ENCODE assay signal across 1 cellular context in the genomic region with DNA sequence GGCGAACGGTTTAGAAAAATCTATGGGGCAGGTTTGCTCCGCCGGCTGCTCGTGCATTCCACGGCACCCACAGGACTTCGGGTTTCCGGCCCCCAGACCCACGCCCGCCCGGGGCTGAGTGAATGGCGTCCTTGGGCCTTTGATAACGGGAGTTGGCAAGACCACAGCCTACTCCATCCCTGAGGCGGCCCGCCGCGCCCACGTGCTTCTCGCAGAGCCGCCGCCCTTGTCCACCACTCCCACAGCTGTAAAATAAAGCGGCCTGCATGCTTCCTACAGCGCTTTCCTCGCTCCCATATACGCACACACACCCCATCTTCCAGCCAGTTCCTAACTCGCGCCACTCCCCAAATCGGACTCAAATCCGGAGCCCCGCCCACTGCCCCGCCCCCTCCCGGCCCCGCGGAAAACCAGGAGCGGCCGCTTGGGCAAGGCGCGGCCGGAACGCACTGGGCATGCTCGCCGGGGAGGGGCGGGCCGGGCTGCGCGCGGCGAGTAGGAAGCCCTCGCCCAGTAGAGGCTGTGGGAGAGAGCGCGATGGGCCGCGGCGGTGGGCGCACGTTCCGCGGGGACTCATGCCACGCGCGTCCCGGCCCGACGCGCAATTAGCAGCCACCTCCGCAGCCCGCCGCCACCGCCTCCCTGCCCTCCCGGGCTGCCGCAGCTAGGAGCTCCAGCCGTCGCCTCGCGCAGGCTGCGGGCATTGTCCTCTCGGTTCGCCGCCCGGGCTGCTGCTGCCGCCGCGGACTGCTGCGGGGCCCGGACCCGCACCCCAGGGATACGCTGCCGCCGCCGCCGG.
A peak's percentile ranks its signal among the peaks of the same experiment; 100 is the strongest.
TF ChIP-seq lines count a peak whose summit lies in the region.

A gene (plus strand): TSS at position 513 of the 799 bp plus-strand sequence. CDS start 468 bp downstream, outside the sequence.

TF ChIP-seq in WTC11, 78 proteins besides CTCF, POLR2A, EP300 and RAD21 (continued from another document and continues in another):
- TF ChIP-seq, protein P1, sequence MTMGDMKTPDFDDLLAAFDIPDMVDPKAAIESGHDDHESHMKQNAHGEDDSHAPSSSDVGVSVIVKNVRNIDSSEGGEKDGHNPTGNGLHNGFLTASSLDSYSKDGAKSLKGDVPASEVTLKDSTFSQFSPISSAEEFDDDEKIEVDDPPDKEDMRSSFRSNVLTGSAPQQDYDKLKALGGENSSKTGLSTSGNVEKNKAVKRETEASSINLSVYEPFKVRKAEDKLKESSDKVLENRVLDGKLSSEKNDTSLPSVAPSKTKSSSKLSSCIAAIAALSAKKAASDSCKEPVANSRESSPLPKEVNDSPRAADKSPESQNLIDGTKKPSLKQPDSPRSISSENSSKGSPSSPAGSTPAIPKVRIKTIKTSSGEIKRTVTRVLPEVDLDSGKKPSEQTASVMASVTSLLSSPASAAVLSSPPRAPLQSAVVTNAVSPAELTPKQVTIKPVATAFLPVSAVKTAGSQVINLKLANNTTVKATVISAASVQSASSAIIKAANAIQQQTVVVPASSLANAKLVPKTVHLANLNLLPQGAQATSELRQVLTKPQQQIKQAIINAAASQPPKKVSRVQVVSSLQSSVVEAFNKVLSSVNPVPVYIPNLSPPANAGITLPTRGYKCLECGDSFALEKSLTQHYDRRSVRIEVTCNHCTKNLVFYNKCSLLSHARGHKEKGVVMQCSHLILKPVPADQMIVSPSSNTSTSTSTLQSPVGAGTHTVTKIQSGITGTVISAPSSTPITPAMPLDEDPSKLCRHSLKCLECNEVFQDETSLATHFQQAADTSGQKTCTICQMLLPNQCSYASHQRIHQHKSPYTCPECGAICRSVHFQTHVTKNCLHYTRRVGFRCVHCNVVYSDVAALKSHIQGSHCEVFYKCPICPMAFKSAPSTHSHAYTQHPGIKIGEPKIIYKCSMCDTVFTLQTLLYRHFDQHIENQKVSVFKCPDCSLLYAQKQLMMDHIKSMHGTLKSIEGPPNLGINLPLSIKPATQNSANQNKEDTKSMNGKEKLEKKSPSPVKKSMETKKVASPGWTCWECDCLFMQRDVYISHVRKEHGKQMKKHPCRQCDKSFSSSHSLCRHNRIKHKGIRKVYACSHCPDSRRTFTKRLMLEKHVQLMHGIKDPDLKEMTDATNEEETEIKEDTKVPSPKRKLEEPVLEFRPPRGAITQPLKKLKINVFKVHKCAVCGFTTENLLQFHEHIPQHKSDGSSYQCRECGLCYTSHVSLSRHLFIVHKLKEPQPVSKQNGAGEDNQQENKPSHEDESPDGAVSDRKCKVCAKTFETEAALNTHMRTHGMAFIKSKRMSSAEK (CRISPR knock-in tag; IDR thresholded peaks at IDR 0.05; ENCODE audit: borderline replicate concordance) = no peak
- TF ChIP-seq NFYB (CRISPR knock-in tag; conservative IDR thresholded peaks at IDR 0.05; ENCODE audit: low read depth) = no peak; the same call in 1 of the 2 replicates
- TF ChIP-seq KAT7 (CRISPR knock-in tag; IDR thresholded peaks at IDR 0.05; ENCODE audit: borderline replicate concordance) = peak; percentile 74; the same call in 1 of the 2 replicates
- no peak for TF ChIP-seq ZNF121 (CRISPR knock-in tag; IDR thresholded peaks at IDR 0.05)
- peak; percentile 78; the same call in 1 of the 2 replicates for TF ChIP-seq TEAD4 (CRISPR knock-in tag; IDR thresholded peaks at IDR 0.05)
- TF ChIP-seq, protein P2, sequence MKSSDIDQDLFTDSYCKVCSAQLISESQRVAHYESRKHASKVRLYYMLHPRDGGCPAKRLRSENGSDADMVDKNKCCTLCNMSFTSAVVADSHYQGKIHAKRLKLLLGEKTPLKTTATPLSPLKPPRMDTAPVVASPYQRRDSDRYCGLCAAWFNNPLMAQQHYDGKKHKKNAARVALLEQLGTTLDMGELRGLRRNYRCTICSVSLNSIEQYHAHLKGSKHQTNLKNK (CRISPR knock-in tag; IDR thresholded peaks at IDR 0.05) = no peak
- no peak for TF ChIP-seq NFATC4 (CRISPR knock-in tag; IDR thresholded peaks at IDR 0.05)
- TF ChIP-seq SMAD4 (CRISPR knock-in tag; IDR thresholded peaks at IDR 0.05) = no peak
- TF ChIP-seq RORB (CRISPR knock-in tag; IDR thresholded peaks at IDR 0.05) = no peak
- TF ChIP-seq, protein P3, sequence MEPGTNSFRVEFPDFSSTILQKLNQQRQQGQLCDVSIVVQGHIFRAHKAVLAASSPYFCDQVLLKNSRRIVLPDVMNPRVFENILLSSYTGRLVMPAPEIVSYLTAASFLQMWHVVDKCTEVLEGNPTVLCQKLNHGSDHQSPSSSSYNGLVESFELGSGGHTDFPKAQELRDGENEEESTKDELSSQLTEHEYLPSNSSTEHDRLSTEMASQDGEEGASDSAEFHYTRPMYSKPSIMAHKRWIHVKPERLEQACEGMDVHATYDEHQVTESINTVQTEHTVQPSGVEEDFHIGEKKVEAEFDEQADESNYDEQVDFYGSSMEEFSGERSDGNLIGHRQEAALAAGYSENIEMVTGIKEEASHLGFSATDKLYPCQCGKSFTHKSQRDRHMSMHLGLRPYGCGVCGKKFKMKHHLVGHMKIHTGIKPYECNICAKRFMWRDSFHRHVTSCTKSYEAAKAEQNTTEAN (CRISPR knock-in tag; IDR thresholded peaks at IDR 0.05) = peak; percentile 77; the same call in 1 of the 2 replicates
- TF ChIP-seq OVOL2 (CRISPR knock-in tag; IDR thresholded peaks at IDR 0.05; ENCODE audit: borderline replicate concordance) = no peak
- TF ChIP-seq, protein P4, sequence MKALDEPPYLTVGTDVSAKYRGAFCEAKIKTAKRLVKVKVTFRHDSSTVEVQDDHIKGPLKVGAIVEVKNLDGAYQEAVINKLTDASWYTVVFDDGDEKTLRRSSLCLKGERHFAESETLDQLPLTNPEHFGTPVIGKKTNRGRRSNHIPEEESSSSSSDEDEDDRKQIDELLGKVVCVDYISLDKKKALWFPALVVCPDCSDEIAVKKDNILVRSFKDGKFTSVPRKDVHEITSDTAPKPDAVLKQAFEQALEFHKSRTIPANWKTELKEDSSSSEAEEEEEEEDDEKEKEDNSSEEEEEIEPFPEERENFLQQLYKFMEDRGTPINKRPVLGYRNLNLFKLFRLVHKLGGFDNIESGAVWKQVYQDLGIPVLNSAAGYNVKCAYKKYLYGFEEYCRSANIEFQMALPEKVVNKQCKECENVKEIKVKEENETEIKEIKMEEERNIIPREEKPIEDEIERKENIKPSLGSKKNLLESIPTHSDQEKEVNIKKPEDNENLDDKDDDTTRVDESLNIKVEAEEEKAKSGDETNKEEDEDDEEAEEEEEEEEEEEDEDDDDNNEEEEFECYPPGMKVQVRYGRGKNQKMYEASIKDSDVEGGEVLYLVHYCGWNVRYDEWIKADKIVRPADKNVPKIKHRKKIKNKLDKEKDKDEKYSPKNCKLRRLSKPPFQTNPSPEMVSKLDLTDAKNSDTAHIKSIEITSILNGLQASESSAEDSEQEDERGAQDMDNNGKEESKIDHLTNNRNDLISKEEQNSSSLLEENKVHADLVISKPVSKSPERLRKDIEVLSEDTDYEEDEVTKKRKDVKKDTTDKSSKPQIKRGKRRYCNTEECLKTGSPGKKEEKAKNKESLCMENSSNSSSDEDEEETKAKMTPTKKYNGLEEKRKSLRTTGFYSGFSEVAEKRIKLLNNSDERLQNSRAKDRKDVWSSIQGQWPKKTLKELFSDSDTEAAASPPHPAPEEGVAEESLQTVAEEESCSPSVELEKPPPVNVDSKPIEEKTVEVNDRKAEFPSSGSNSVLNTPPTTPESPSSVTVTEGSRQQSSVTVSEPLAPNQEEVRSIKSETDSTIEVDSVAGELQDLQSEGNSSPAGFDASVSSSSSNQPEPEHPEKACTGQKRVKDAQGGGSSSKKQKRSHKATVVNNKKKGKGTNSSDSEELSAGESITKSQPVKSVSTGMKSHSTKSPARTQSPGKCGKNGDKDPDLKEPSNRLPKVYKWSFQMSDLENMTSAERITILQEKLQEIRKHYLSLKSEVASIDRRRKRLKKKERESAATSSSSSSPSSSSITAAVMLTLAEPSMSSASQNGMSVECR (CRISPR knock-in tag; IDR thresholded peaks at IDR 0.05; ENCODE audit: borderline replicate concordance) = peak; percentile 75
- peak; percentile 57; the same call in 1 of the 2 replicates for TF ChIP-seq GABPB1 (CRISPR knock-in tag; IDR thresholded peaks at IDR 0.05)
- TF ChIP-seq, protein P5, sequence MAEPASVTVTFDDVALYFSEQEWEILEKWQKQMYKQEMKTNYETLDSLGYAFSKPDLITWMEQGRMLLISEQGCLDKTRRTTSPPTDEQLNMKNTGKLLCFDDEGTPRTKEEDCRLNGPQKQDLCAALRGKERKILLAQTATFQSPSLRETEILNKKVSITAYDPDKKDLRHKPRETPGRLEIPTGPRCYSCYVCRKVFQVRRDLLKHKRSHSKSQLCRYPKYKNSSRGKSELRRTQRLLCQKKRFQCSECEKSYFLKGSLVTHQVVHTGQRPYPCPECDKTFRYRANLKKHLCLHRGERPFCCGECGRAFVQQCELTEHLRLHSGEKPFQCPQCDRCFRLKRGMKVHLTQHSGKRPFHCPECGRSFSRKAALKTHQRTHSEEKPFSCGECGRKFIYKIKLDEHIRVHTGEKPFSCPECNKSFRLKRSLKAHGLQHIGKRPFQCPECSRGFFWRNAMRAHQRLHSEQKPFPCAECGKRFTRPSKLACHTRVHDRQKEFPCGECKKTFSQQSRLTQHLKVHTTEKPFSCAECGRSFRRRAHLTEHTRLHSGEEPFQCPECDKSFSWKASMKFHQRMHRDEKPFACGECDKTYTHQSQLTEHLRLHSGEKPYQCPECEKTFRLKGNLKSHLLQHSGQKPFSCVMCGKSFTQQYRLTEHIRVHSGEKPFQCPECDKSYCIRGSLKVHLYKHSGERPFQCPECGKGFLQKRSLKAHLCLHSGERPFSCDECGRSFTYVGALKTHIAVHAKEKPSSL (CRISPR knock-in tag; conservative IDR thresholded peaks at IDR 0.05) = no peak
- TF ChIP-seq, protein P6, sequence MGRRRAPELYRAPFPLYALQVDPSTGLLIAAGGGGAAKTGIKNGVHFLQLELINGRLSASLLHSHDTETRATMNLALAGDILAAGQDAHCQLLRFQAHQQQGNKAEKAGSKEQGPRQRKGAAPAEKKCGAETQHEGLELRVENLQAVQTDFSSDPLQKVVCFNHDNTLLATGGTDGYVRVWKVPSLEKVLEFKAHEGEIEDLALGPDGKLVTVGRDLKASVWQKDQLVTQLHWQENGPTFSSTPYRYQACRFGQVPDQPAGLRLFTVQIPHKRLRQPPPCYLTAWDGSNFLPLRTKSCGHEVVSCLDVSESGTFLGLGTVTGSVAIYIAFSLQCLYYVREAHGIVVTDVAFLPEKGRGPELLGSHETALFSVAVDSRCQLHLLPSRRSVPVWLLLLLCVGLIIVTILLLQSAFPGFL (CRISPR knock-in tag; IDR thresholded peaks at IDR 0.05; ENCODE audit: borderline replicate concordance) = peak; percentile 90
- no peak for TF ChIP-seq ZNF138 (CRISPR knock-in tag; conservative IDR thresholded peaks at IDR 0.05)
- no peak for TF ChIP-seq NR3C1 (CRISPR knock-in tag; conservative IDR thresholded peaks at IDR 0.05; ENCODE audit: low read depth)
- TF ChIP-seq ZNF263 (CRISPR knock-in tag; IDR thresholded peaks at IDR 0.05; ENCODE audit: low read depth) = no peak
- TF ChIP-seq, protein P7, sequence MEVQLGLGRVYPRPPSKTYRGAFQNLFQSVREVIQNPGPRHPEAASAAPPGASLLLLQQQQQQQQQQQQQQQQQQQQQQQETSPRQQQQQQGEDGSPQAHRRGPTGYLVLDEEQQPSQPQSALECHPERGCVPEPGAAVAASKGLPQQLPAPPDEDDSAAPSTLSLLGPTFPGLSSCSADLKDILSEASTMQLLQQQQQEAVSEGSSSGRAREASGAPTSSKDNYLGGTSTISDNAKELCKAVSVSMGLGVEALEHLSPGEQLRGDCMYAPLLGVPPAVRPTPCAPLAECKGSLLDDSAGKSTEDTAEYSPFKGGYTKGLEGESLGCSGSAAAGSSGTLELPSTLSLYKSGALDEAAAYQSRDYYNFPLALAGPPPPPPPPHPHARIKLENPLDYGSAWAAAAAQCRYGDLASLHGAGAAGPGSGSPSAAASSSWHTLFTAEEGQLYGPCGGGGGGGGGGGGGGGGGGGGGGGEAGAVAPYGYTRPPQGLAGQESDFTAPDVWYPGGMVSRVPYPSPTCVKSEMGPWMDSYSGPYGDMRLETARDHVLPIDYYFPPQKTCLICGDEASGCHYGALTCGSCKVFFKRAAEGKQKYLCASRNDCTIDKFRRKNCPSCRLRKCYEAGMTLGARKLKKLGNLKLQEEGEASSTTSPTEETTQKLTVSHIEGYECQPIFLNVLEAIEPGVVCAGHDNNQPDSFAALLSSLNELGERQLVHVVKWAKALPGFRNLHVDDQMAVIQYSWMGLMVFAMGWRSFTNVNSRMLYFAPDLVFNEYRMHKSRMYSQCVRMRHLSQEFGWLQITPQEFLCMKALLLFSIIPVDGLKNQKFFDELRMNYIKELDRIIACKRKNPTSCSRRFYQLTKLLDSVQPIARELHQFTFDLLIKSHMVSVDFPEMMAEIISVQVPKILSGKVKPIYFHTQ (CRISPR knock-in tag; IDR thresholded peaks at IDR 0.05) = no peak
- TF ChIP-seq CBFB (CRISPR knock-in tag; IDR thresholded peaks at IDR 0.05; ENCODE audit: low read depth) = no peak
- no peak for TF ChIP-seq ZNF671 (CRISPR knock-in tag; IDR thresholded peaks at IDR 0.05)
- TF ChIP-seq, protein P8, sequence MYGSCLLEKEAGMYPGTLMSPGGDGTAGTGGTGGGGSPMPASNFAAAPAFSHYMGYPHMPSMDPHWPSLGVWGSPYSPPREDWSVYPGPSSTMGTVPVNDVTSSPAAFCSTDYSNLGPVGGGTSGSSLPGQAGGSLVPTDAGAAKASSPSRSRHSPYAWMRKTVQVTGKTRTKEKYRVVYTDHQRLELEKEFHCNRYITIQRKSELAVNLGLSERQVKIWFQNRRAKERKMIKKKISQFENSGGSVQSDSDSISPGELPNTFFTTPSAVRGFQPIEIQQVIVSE (CRISPR knock-in tag; IDR thresholded peaks at IDR 0.05; ENCODE audit: borderline replicate concordance) = no peak
- peak; percentile 89; the same call in 1 of the 2 replicates for TF ChIP-seq ZNF232 (CRISPR knock-in tag; IDR thresholded peaks at IDR 0.05)
- TF ChIP-seq, protein P9, sequence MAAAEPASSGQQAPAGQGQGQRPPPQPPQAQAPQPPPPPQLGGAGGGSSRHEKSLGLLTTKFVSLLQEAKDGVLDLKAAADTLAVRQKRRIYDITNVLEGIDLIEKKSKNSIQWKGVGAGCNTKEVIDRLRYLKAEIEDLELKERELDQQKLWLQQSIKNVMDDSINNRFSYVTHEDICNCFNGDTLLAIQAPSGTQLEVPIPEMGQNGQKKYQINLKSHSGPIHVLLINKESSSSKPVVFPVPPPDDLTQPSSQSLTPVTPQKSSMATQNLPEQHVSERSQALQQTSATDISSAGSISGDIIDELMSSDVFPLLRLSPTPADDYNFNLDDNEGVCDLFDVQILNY (CRISPR knock-in tag; IDR thresholded peaks at IDR 0.05) = peak; percentile 88
- TF ChIP-seq HMGA2 (CRISPR knock-in tag; IDR thresholded peaks at IDR 0.05) = no peak
- peak; percentile 35; the same call in 1 of the 2 replicates for TF ChIP-seq CREM (CRISPR knock-in tag; IDR thresholded peaks at IDR 0.05)
- TF ChIP-seq, protein P10, sequence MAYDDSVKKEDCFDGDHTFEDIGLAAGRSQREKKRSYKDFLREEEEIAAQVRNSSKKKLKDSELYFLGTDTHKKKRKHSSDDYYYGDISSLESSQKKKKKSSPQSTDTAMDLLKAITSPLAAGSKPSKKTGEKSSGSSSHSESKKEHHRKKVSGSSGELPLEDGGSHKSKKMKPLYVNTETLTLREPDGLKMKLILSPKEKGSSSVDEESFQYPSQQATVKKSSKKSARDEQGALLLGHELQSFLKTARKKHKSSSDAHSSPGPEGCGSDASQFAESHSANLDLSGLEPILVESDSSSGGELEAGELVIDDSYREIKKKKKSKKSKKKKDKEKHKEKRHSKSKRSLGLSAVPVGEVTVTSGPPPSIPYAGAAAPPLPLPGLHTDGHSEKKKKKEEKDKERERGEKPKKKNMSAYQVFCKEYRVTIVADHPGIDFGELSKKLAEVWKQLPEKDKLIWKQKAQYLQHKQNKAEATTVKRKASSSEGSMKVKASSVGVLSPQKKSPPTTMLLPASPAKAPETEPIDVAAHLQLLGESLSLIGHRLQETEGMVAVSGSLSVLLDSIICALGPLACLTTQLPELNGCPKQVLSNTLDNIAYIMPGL (CRISPR knock-in tag; IDR thresholded peaks at IDR 0.05) = peak; percentile 69
- TF ChIP-seq TCF7 (CRISPR knock-in tag; IDR thresholded peaks at IDR 0.05; ENCODE audit: low read depth) = 0 out of 2 replicates have a peak, but pooled peaks have one; percentile 62
- TF ChIP-seq ZNF416 (CRISPR knock-in tag; IDR thresholded peaks at IDR 0.05) = no peak
- no peak for TF ChIP-seq ZNF396 (CRISPR knock-in tag; IDR thresholded peaks at IDR 0.05; ENCODE audit: borderline replicate concordance)
